20 cellular contexts compared by ENCODE assay signal in genomic region chr16:65754799-65755691, GRCh38.
DNase-seq lines count a peak whose midpoint lies in the region; ATAC-seq, FAIRE-seq and TF ChIP-seq lines count a peak whose summit lies in the region.
"Had no signal": no experiment of that assay in that cellular context is flagged by ENCODE, and none has a peak within 500 bp of the region (broad histone marks: within the 10 kb centered on the region; RNA-seq: fewer than 3 reads in every experiment).

No MANE protein-coding gene starts in this region.

- H3K36me3 Mint-ChIP-seq in CD8-positive, alpha-beta T cell, result no peaks in the 10 kb centered on the region
- H3K36me3 Mint-ChIP-seq: stimulated activated naive B cell treated with anti-CD40 and anti-IgM and Interleukin-4, amounts not matched to agents 10 μg/mL and 1 μg/mL and 100 μg/mL, for 72 hours had no signal

- FAIRE-seq in endometrium (lab: Jason Lieb, UNC), result peak; percentile 91

- H3K4me3 ChIP-seq in right cardiac atrium (ENCODE audit: low read length) (no peak overlapping the region), uterus (no peak overlapping the region)
- no peak overlapping the region for H3K4me3 ChIP-seq in CD8-positive, alpha-beta T cell (ENCODE audit: low read depth, low read length)
- H3K4me3 ChIP-seq: heart left ventricle, tibial nerve had no signal

- no peak overlapping the region for H3K4me3 Mint-ChIP-seq in CD8-positive, alpha-beta T cell
- H3K4me3 Mint-ChIP-seq: activated CD8-positive, alpha-beta T cell treated with anti-CD3 and anti-CD28 coated beads for 36 hours; stimulated activated naive B cell treated with anti-CD40 and anti-IgM and Interleukin-4, amounts not matched to agents 10 μg/mL and 1 μg/mL and 100 μg/mL, for 72 hours had no signal

- 69% methylated on average over 19 of the region's 19 CpGs for WGBS in right cardiac atrium

- no peak for TF ChIP-seq CTCF in uterus (IDR thresholded peaks at IDR 0.05)
- TF ChIP-seq CTCF in CD8-positive, alpha-beta T cell (IDR thresholded peaks at IDR 0.05), result no peak

- H3K9me3 Mint-ChIP-seq in CD8-positive, alpha-beta T cell, result no peaks in the 10 kb centered on the region

- no peak overlapping the region for H3K27ac Mint-ChIP-seq in CD8-positive, alpha-beta T cell
- H3K27ac Mint-ChIP-seq: activated CD8-positive, alpha-beta T cell treated with anti-CD3 and anti-CD28 coated beads for 36 hours; stimulated activated naive B cell treated with anti-CD40 and anti-IgM and Interleukin-4, amounts not matched to agents 10 μg/mL and 1 μg/mL and 100 μg/mL, for 72 hours had no signal

- peak in 1 of 2 donors; percentile 70 for ATAC-seq in right cardiac atrium
- ATAC-seq in Right ventricle myocardium inferior, result no peak
- ATAC-seq in CD8-positive, alpha-beta T cell, result no peak
- no peak for ATAC-seq in GM21786 (IDR thresholded peaks at IDR 0.05; ENCODE audit: unreplicated experiment)
- ATAC-seq: activated CD8-positive, alpha-beta T cell treated with anti-CD3 and anti-CD28 coated beads for 36 hours; heart left ventricle; PC-3; stimulated activated naive B cell treated with anti-CD40 and anti-IgM and Interleukin-4, amounts not matched to agents 10 μg/mL and 1 μg/mL and 100 μg/mL, for 72 hours had no signal

- intact Hi-C loops in right cardiac atrium (cut with DNase I), result no loop called here
- intact Hi-C loops in Right ventricle myocardium inferior (cut with DNase I), result no loop called here
- intact Hi-C loops in uterus (cut with DNase I; ENCODE audit: low total_unique reads), result no loop called here
- intact Hi-C loops in CD8-positive, alpha-beta T cell (cut with DNase I, micrococcal nuclease), result no loop called here

- H3K27ac ChIP-seq in right cardiac atrium (ENCODE audit: low read length) (no peak overlapping the region), uterus (peak overlapping the region; percentile 20 to 46)
- no peak overlapping the region for H3K27ac ChIP-seq in CD8-positive, alpha-beta T cell (ENCODE audit: low read depth, low read length)
- H3K27ac ChIP-seq: heart left ventricle, tibial nerve had no signal

- no peaks in the 10 kb centered on the region for H3K4me1 Mint-ChIP-seq in CD8-positive, alpha-beta T cell (ENCODE audit: low read depth)
- H3K4me1 Mint-ChIP-seq: stimulated activated naive B cell treated with anti-CD40 and anti-IgM and Interleukin-4, amounts not matched to agents 10 μg/mL and 1 μg/mL and 100 μg/mL, for 72 hours had no signal

- no peaks in the 10 kb centered on the region for H3K27me3 Mint-ChIP-seq in CD8-positive, alpha-beta T cell (ENCODE audit: low read depth)
- H3K27me3 Mint-ChIP-seq: activated CD8-positive, alpha-beta T cell treated with anti-CD3 and anti-CD28 coated beads for 36 hours had no signal

- no peaks in the 10 kb centered on the region for H3K27me3 ChIP-seq in right cardiac atrium (ENCODE audit: control insufficient read depth, insufficient read depth)
- H3K27me3 ChIP-seq in uterus, result no peaks in the 10 kb centered on the region
- no peaks in the 10 kb centered on the region for H3K27me3 ChIP-seq in CD8-positive, alpha-beta T cell (ENCODE audit: insufficient read depth, low read length)
- H3K27me3 ChIP-seq: tibial nerve had no signal

- TF ChIP-seq POLR2A in uterus (IDR thresholded peaks at IDR 0.05), result no peak

- POLR2A ChIA-PET in CD8-positive, alpha-beta T cell (lab: Charles Lee), result no interaction called here

- H3K4me1 ChIP-seq in right cardiac atrium (ENCODE audit: control insufficient read depth, insufficient read depth, low read length) (no peaks in the 10 kb centered on the region), uterus (no peaks in the 10 kb centered on the region)
- H3K4me1 ChIP-seq in CD8-positive, alpha-beta T cell (ENCODE audit: insufficient read depth, low read length), result no peaks in the 10 kb centered on the region
- H3K4me1 ChIP-seq: heart left ventricle had no signal

- peak; percentile 24 to 64 (median 55) for DNase-seq in right cardiac atrium
- DNase-seq in Right ventricle myocardium inferior (ENCODE audit: missing footprints), result no peak
- peak; percentile 28 for DNase-seq in mucosa of gallbladder (ENCODE audit: low spot score)
- DNase-seq in uterus, result peak; percentile 36 to 52
- no peak for DNase-seq in CD8-positive, alpha-beta T cell
- no peak for DNase-seq in NCI-H226
- DNase-seq: activated CD8-positive, alpha-beta T cell treated with anti-CD3 and anti-CD28 coated beads for 36 hours; amygdala; heart left ventricle; islet precursor cell; MM.1S; NCI-H2081; NCI-H69; PC-3; posterior cingulate gyrus; stimulated activated CD4-positive, alpha-beta T cell treated with anti-CD3 and anti-CD28 coated beads, Interleukin-12 subunit alpha, Interleukin-12 subunit beta, amount 100 ng/mL, for 4 hours; stimulated activated naive B cell treated with anti-CD40 and anti-IgM and Interleukin-4, amounts not matched to agents 10 μg/mL and 1 μg/mL and 100 μg/mL, for 72 hours had no signal

- no peaks in the 10 kb centered on the region for H3K36me3 ChIP-seq in uterus
- H3K36me3 ChIP-seq in CD8-positive, alpha-beta T cell (ENCODE audit: insufficient read depth, low read length), result no peaks in the 10 kb centered on the region
- H3K36me3 ChIP-seq: heart left ventricle, tibial nerve had no signal

- CTCF ChIA-PET in CD8-positive, alpha-beta T cell (lab: Charles Lee), result no interaction called here

- no peaks in the 10 kb centered on the region for H3K9me3 ChIP-seq in right cardiac atrium (ENCODE audit: control insufficient read depth, low read length)
- H3K9me3 ChIP-seq in uterus, result no peaks in the 10 kb centered on the region
- H3K9me3 ChIP-seq in CD8-positive, alpha-beta T cell (ENCODE audit: low read length), result no peaks in the 10 kb centered on the region
- H3K9me3 ChIP-seq: heart left ventricle, tibial nerve had no signal

Comparison
In these comparisons a context has a peak if more than half of its experiments do, and no peak if none do; other contexts are left out.
1. DNase-seq: peak in right cardiac atrium (3 of 3), mucosa of gallbladder (single experiment) and uterus (2 of 2); none in Right ventricle myocardium inferior (single experiment), CD8-positive, alpha-beta T cell (0 of 7) and NCI-H226 (single experiment).
2. H3K27ac ChIP-seq: peak in uterus (2 of 2); none in right cardiac atrium (single experiment) and CD8-positive, alpha-beta T cell (single experiment).